In the genomic region with DNA sequence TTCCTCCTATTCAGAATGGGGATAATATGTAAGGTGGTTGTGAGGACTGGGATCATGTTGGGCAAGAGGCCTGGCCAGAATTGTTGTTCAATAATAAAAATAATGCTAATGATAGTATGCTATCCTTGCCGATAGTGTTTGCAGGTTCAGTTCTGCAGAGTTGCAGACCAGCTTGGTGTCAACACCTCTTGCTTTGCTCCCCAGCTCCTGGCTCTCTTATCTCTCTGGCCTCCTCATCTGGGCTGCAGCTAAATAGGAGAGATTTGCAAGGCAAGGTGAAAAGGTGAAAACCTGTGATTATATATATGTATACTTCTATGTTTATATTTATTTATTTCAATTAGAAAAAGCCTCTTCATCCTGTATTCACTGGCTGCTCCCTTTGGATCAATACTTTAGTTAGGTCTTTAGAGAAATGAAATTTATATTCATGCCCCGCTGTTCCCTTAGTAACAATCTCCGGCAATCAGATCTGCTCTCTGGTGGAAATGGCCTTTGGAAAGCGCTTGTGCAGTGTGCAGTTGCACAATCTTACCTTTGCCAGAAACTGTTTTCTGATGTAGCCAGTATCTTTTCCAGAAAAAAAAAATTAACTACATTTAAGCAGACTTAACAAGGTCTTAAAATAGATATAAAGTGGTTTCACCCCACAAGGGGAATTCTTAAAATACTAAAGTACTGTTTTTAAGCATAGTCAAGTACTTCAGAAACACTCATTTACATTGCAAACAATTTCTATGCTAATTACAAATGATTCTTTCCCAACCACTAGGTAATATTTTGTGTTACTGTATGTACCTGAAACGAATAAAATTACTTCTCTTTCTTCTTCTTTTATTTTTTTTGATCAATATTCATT, we compare ENCODE assay signal across 1 cellular context.
TF ChIP-seq lines count a peak whose summit lies in the region.

No MANE protein-coding gene starts in this region.

TF ChIP-seq in K562, 482 proteins besides CTCF, POLR2A, EP300 and RAD21:
- TF ChIP-seq ARID1B (IDR thresholded peaks at IDR 0.05) = 0 out of 2 replicates have a peak, but pooled peaks have one; percentile 12
- TF ChIP-seq CBFA2T3 (IDR thresholded peaks at IDR 0.05) = 0 out of 2 replicates have a peak, but pooled peaks have one; percentile 21
- peak; percentile 75 for TF ChIP-seq RFX1 (IDR thresholded peaks at IDR 0.05)
- no peak for TF ChIP-seq ZFP30 (CRISPR knock-in tag; IDR thresholded peaks at IDR 0.05; ENCODE audit: borderline replicate concordance)
- no peak for TF ChIP-seq E4F1 (CRISPR knock-in tag; IDR thresholded peaks at IDR 0.05; ENCODE audit: borderline replicate concordance)
- no peak for TF ChIP-seq SP2 (IDR thresholded peaks at IDR 0.05; ENCODE audit: extremely low read depth, low read depth, low read length, poor library complexity, severe bottlenecking)
- no peak for TF ChIP-seq CEBPG (CRISPR knock-in tag; IDR thresholded peaks at IDR 0.05)
- TF ChIP-seq CEBPG (tag; conservative IDR thresholded peaks at IDR 0.05 in 1 of 2, IDR thresholded peaks at IDR 0.05 in 1 of 2) = peak; percentile 75 to 96
- peak in 1 of 2 experiments; percentile 19; a peak in 1 of 4 replicates for TF ChIP-seq ZNF639 (CRISPR knock-in tag; conservative IDR thresholded peaks at IDR 0.05 in 1 of 2, IDR thresholded peaks at IDR 0.05 in 1 of 2)
- peak; percentile 92 for TF ChIP-seq CEBPB (tag; IDR thresholded peaks at IDR 0.05)
- TF ChIP-seq KDM1A (IDR thresholded peaks at IDR 0.05) = peak; percentile 32 to 47; a peak in 2 of 4 replicates
TF ChIP-seq in K562: peak in this region for 7.
